ENCODE assay signal across 8 cellular contexts in the genomic region with DNA sequence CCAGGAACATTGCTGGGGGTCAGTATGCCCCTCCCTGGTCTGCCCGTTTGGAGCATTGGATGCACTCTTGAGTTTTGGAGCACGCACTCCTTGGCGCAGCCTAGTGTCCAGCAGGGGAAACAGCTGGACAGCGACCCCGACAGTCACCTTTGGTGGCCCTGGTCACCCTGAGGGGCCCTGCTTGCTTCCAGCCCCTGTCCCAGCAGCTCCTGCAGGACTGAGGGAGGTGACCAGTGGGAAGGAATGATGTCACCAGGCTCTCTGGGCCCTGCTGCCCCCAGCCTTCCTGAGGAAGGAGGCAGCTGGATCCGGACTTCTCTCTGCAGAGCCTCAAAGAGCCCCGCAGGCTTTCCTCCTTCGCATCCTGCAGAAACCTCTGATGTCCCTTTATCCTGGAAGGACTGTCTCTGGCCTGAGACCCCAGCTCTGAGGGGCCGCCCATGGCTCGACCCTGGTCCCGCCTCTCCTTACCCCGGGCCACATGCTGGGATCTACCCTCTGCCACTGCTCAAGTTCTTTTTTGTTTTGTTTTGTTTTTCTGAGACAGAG. TPM values are rescaled to one million over a fixed set of nuclear protein-coding genes. Genes with fewer than 3 reads are reported as not detected.
DNase-seq lines count a peak whose midpoint lies in the region; ATAC-seq and TF ChIP-seq lines count a peak whose summit lies in the region.
"Had no signal": no experiment of that assay in that cellular context is flagged by ENCODE, and none has a peak within 500 bp of the region (broad histone marks: within the 10 kb centered on the region; RNA-seq: fewer than 3 reads in every experiment).

No MANE protein-coding gene starts in this region.

- no peaks in the 10 kb centered on the region for H3K36me3 ChIP-seq in spleen

- TF ChIP-seq CTCF in GM20000 (IDR thresholded peaks at IDR 0.05; ENCODE audit: extremely low read depth, missing control alignments): peak; percentile 43
- TF ChIP-seq CTCF in activated CD8-positive, alpha-beta T cell treated with anti-CD3 and anti-CD28 coated beads for 36 hours (IDR thresholded peaks at IDR 0.05): peak; percentile 19
- TF ChIP-seq CTCF in spleen (IDR thresholded peaks at IDR 0.05 in 8 of 11, conservative IDR thresholded peaks at IDR 0.05 in 3 of 11): peak in 5 of 11 experiments; percentile 4 to 33 (median 14)
- no peak for TF ChIP-seq CTCF in lower leg skin (IDR thresholded peaks at IDR 0.05)

- peak overlapping the region; percentile 28 to 87 (median 82) for H3K27ac ChIP-seq in spleen

- H3K4me3 ChIP-seq in spleen (peak overlapping the region in 7 of 8 donors; percentile 16 to 61 (median 31)), lower leg skin (ENCODE audit: low read depth, poor library complexity, severe bottlenecking) (no peak overlapping the region)

- TF ChIP-seq POLR2A in spleen (IDR thresholded peaks at IDR 0.05) (no peak), lower leg skin (IDR thresholded peaks at IDR 0.05) (no peak)

- peaks cover 4 to 82% (median 35%) of the 10 kb centered on the region in 6 donors for H3K4me1 ChIP-seq in spleen

- H3K4me1 Mint-ChIP-seq in activated CD8-positive, alpha-beta T cell treated with anti-CD3 and anti-CD28 coated beads for 36 hours (ENCODE audit: low read depth): peaks cover 25% of the 10 kb centered on the region
- H3K4me1 Mint-ChIP-seq in activated CD4-positive, alpha-beta memory T cell treated with anti-CD3 and anti-CD28 coated beads for 36 hours (ENCODE audit: low read depth): peaks cover 39% of the 10 kb centered on the region

- peak overlapping the region; percentile 37 for H3K27ac Mint-ChIP-seq in activated CD8-positive, alpha-beta T cell treated with anti-CD3 and anti-CD28 coated beads for 36 hours
- H3K27ac Mint-ChIP-seq in activated CD4-positive, alpha-beta memory T cell treated with anti-CD3 and anti-CD28 coated beads for 36 hours: no peak overlapping the region

- CTCF ChIA-PET in activated CD8-positive, alpha-beta T cell treated with anti-CD3 and anti-CD28 coated beads for 36 hours (lab: Charles Lee): interaction anchor here (0.8 to 1.7 kb wide), 4 partner anchors 9 to 42 kb away, joined by 3 to 9 read pairs (median 5); no protein-coding TSS in a partner anchor
- CTCF ChIA-PET in activated CD4-positive, alpha-beta memory T cell treated with anti-CD3 and anti-CD28 coated beads for 36 hours (lab: Charles Lee): interaction anchor here (1.0 to 1.7 kb wide), 5 partner anchors 10 to 42 kb away, joined by 3 to 7 read pairs (median 4); no protein-coding TSS in a partner anchor

- H3K27me3 Mint-ChIP-seq in activated CD8-positive, alpha-beta T cell treated with anti-CD3 and anti-CD28 coated beads for 36 hours: no peaks in the 10 kb centered on the region
- H3K27me3 Mint-ChIP-seq in activated CD4-positive, alpha-beta memory T cell treated with anti-CD3 and anti-CD28 coated beads for 36 hours: no peaks in the 10 kb centered on the region

- peak; percentile 39 for ATAC-seq in activated CD8-positive, alpha-beta T cell treated with anti-CD3 and anti-CD28 coated beads for 36 hours

- H3K9me3 ChIP-seq in spleen: no peaks in the 10 kb centered on the region

- POLR2A ChIA-PET in activated CD8-positive, alpha-beta T cell treated with anti-CD3 and anti-CD28 coated beads for 36 hours (lab: Charles Lee): interaction anchor here (1.3 to 2.9 kb wide), 3 partner anchors 9 to 18 kb away, joined by 3 to 13 read pairs (median 12); no protein-coding TSS in a partner anchor
- POLR2A ChIA-PET in activated CD4-positive, alpha-beta memory T cell treated with anti-CD3 and anti-CD28 coated beads for 36 hours (lab: Charles Lee): interaction anchor here (1.1 kb wide), 2 partner anchors 10 to 11 kb away, joined by 3 read pairs; no protein-coding TSS in a partner anchor

- no peaks in the 10 kb centered on the region for H3K36me3 Mint-ChIP-seq in activated CD8-positive, alpha-beta T cell treated with anti-CD3 and anti-CD28 coated beads for 36 hours (ENCODE audit: low read depth)
- peaks cover 1% of the 10 kb centered on the region for H3K36me3 Mint-ChIP-seq in activated CD4-positive, alpha-beta memory T cell treated with anti-CD3 and anti-CD28 coated beads for 36 hours

- 28 to 41% (median 38%) methylated on average over 8 to 12 of the region's 12 CpGs for WGBS in spleen, 5 donors
- 67% methylated on average over 11 to 12 of the region's 12 CpGs for WGBS in lower leg skin, 2 donors

- no peak overlapping the region for H3K4me3 Mint-ChIP-seq in activated CD8-positive, alpha-beta T cell treated with anti-CD3 and anti-CD28 coated beads for 36 hours
- no peak overlapping the region for H3K4me3 Mint-ChIP-seq in activated CD4-positive, alpha-beta memory T cell treated with anti-CD3 and anti-CD28 coated beads for 36 hours

- H3K27me3 ChIP-seq in spleen (replicated peaks in 1 of 7): peaks cover 0 to 4% (median 0%) of the 10 kb centered on the region in 7 donors

- intact Hi-C loops in activated CD8-positive, alpha-beta T cell treated with anti-CD3 and anti-CD28 coated beads for 36 hours (cut with micrococcal nuclease): no loop called here
- intact Hi-C loops in spleen (cut with DNase I; ENCODE audit: low total_unique reads): no loop called here
- intact Hi-C loops in activated CD4-positive, alpha-beta memory T cell treated with anti-CD3 and anti-CD28 coated beads for 36 hours (cut with micrococcal nuclease): no loop called here
- intact Hi-C loops in lower leg skin (cut with DNase I; ENCODE audit: low total_unique reads): no loop called here

- DNase-seq in GM20000 (ENCODE audit: low spot score) (peak; percentile 42), iPS-NIHi11 (ENCODE audit: low spot score) (peak; percentile 38), spleen (peak; percentile 86), lower leg skin (ENCODE audit: low spot score in 2 of 2) (no peak), DMS153 treated with DMSO at 0.1 percent for 48 hours (lab: John Stamatoyannopoulos, UW; ENCODE audit: unreplicated experiment) (no peak)
- DNase-seq in activated CD8-positive, alpha-beta T cell treated with anti-CD3 and anti-CD28 coated beads for 36 hours: no peak
- DNase-seq in activated CD4-positive, alpha-beta memory T cell treated with anti-CD3 and anti-CD28 coated beads for 36 hours: no peak

- no peaks in the 10 kb centered on the region for H3K9me3 Mint-ChIP-seq in activated CD8-positive, alpha-beta T cell treated with anti-CD3 and anti-CD28 coated beads for 36 hours
- no peaks in the 10 kb centered on the region for H3K9me3 Mint-ChIP-seq in activated CD4-positive, alpha-beta memory T cell treated with anti-CD3 and anti-CD28 coated beads for 36 hours

RNA-seq across cellular contexts. Expression of gene ZSCAN10, which starts 11.8 kb away (rescaled TPM):
- under 1 TPM; 0.09 to 0.25 TPM for total RNA-seq in activated CD8-positive, alpha-beta T cell treated with anti-CD3 and anti-CD28 coated beads for 36 hours
- total RNA-seq in spleen (under 1 TPM in 1 of 7 donors, not detected in 6; 0.85 TPM), lower leg skin (not detected)
- polyA plus RNA-seq in spleen: under 1 TPM in 2 of 3 donors, not detected in 1; 0.02 to 0.06 TPM
- under 1 TPM in 1 of 2 experiments, not detected in 1; 0.19 TPM for total RNA-seq in activated CD4-positive, alpha-beta memory T cell treated with anti-CD3 and anti-CD28 coated beads for 36 hours
- total RNA-seq: activated CD8-positive, alpha-beta memory T cell treated with anti-CD3 and anti-CD28 coated beads for 36 hours had no signal

RNA-seq across cellular contexts. Expression of gene IL32, which starts 21.9 kb away (rescaled TPM):
- 100 to 1,000 TPM; 971 to 974 TPM for total RNA-seq in activated CD8-positive, alpha-beta T cell treated with anti-CD3 and anti-CD28 coated beads for 36 hours
- 100 to 1,000 TPM; 171 to 414 (median 309) TPM for total RNA-seq in spleen
- 100 to 1,000 TPM; 256 to 624 (median 277) TPM for polyA plus RNA-seq in spleen
- total RNA-seq in activated CD4-positive, alpha-beta memory T cell treated with anti-CD3 and anti-CD28 coated beads for 36 hours: 1,000 to 10,000 TPM; 2,504 to 2,532 TPM
- 1 to 10 TPM in 3 of 4 donors, under 1 TPM in 1; 0.80 to 7.2 (median 5.1) TPM for total RNA-seq in lower leg skin

RNA-seq across cellular contexts. Expression of gene ZNF205, which starts 25.1 kb away (rescaled TPM):
- total RNA-seq in activated CD8-positive, alpha-beta T cell treated with anti-CD3 and anti-CD28 coated beads for 36 hours: not detected
- total RNA-seq in spleen: 10 to 100 TPM in 1 of 7 donors, 1 to 10 TPM in 6; 4.1 to 10.4 (median 5.3) TPM
- 10 to 100 TPM in 1 of 3 donors, 1 to 10 TPM in 2; 3.5 to 14.2 (median 6.9) TPM for polyA plus RNA-seq in spleen
- total RNA-seq in activated CD4-positive, alpha-beta memory T cell treated with anti-CD3 and anti-CD28 coated beads for 36 hours: under 1 TPM in 1 of 2 experiments, not detected in 1; 0.21 TPM
- 10 to 100 TPM; 15.1 to 25.3 (median 18.5) TPM for total RNA-seq in lower leg skin

RNA-seq across cellular contexts. Expression of gene MMP25, which starts 41.0 kb away (rescaled TPM):
- 1 to 10 TPM; 1.1 to 1.5 TPM for total RNA-seq in activated CD8-positive, alpha-beta T cell treated with anti-CD3 and anti-CD28 coated beads for 36 hours
- total RNA-seq in spleen (100 to 1,000 TPM in 4 of 7 donors, 10 to 100 TPM in 3; 24.3 to 282 (median 113) TPM), lower leg skin (under 1 TPM in 3 of 4 donors, not detected in 1; 0.30 to 0.81 (median 0.49) TPM)
- 10 to 100 TPM in 2 of 3 donors, 1 to 10 TPM in 1; 2.7 to 45.0 (median 41.9) TPM for polyA plus RNA-seq in spleen
- 1 to 10 TPM; 2.2 TPM for total RNA-seq in activated CD4-positive, alpha-beta memory T cell treated with anti-CD3 and anti-CD28 coated beads for 36 hours

RNA-seq across cellular contexts. Expression of gene ZNF213, which starts 47.5 kb away (rescaled TPM):
- total RNA-seq in activated CD8-positive, alpha-beta T cell treated with anti-CD3 and anti-CD28 coated beads for 36 hours: 1 to 10 TPM; 6.1 to 7.5 TPM
- 10 to 100 TPM in 1 of 7 donors, 1 to 10 TPM in 6; 6.8 to 11.4 (median 7.9) TPM for total RNA-seq in spleen
- 1 to 10 TPM; 2.4 to 5.9 (median 2.9) TPM for polyA plus RNA-seq in spleen
- total RNA-seq in activated CD4-positive, alpha-beta memory T cell treated with anti-CD3 and anti-CD28 coated beads for 36 hours: 1 to 10 TPM; 9.0 TPM
- total RNA-seq in lower leg skin: 10 to 100 TPM; 10.7 to 18.0 (median 14.6) TPM

Comparison
In these comparisons a context has a peak if more than half of its experiments do, and no peak if none do; other contexts are left out.
1. DNase-seq: peak in GM20000 (single experiment), iPS-NIHi11 (single experiment) and spleen (single experiment); none in activated CD8-positive, alpha-beta T cell treated with anti-CD3 and anti-CD28 coated beads for 36 hours (single experiment), activated CD4-positive, alpha-beta memory T cell treated with anti-CD3 and anti-CD28 coated beads for 36 hours (single experiment), lower leg skin (0 of 2) and DMS153 treated with DMSO at 0.1 percent for 48 hours (single experiment).
2. CTCF ChIP-seq: peak in GM20000 (single experiment) and activated CD8-positive, alpha-beta T cell treated with anti-CD3 and anti-CD28 coated beads for 36 hours (single experiment); none in lower leg skin (0 of 3).
3. RNA of gene IL32, which starts 21.9 kb away (total RNA-seq): 2,504 to 2,532 TPM in activated CD4-positive, alpha-beta memory T cell treated with anti-CD3 and anti-CD28 coated beads for 36 hours, 971 to 974 TPM in activated CD8-positive, alpha-beta T cell treated with anti-CD3 and anti-CD28 coated beads for 36 hours and 171 to 414 TPM in spleen; 0.80 to 7.2 TPM in lower leg skin; every median in the first group is over 10 times any median in the second.
4. RNA of gene ZNF205, which starts 25.1 kb away (total RNA-seq): 15.1 to 25.3 TPM in lower leg skin and 4.1 to 10.4 TPM in spleen; not detected in activated CD8-positive, alpha-beta T cell treated with anti-CD3 and anti-CD28 coated beads for 36 hours and 0.21 TPM in activated CD4-positive, alpha-beta memory T cell treated with anti-CD3 and anti-CD28 coated beads for 36 hours; every median in the first group is over 4 times any median in the second.